ENCODE assay signal across 8 cellular contexts in the genomic region with DNA sequence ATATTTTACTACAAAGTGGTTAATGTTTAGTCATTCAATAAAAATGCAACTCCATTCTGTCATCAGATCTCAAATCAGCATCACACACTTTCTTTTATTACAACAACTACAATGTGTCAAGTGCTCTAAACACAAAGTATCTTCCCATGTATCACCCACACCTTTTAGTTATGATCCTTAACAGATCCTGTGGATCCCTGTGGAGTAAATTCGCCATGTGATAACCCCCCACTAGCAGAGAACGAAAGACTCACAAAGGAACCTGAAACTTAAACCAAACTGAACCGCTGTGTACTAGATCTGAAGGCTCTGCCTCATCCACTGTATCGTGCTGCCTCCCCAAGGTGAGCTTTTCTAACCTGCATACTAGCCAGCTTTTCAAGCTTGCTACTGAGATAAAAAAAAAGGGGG. TPM values are rescaled to one million over a fixed set of nuclear protein-coding genes. Genes with fewer than 3 reads are reported as not detected.
DNase-seq lines count a peak whose midpoint lies in the region; ATAC-seq, FAIRE-seq and TF ChIP-seq lines count a peak whose summit lies in the region.

No MANE protein-coding gene starts in this region.

- peaks cover 58% of the 10 kb centered on the region for H3K79me2 ChIP-seq in endothelial cell of umbilical vein (ENCODE audit: control insufficient read depth, insufficient read depth, low read length)

- ATAC-seq in esophagus mucosa (no peak), HG02588 (IDR thresholded peaks at IDR 0.05; ENCODE audit: unreplicated experiment) (no peak)

- H3K4me3 ChIP-seq in MG63: peak overlapping the region; percentile 89; the same call in 1 of the 2 replicates
- peak overlapping the region; percentile 94 for H3K4me3 ChIP-seq in WERI-Rb-1 (ENCODE audit: low read depth, low read length)
- H3K4me3 ChIP-seq in endothelial cell of umbilical vein (replicated peaks in 1 of 3; ENCODE audit: insufficient read depth in 1 of 3, low read depth in 1 of 3, low read length in 3 of 3): peak overlapping the region; percentile 21 to 84 (median 71)
- peak overlapping the region; percentile 68 for H3K4me3 ChIP-seq in neuron (ENCODE audit: low read length)

- dilution Hi-C loops in endothelial cell of umbilical vein (cut with MboI; ENCODE audit: extremely low pct_ligation_motif_present, low sequenced_read_pairs): no loop called here

- H3K9me3 ChIP-seq in MG63: no peaks in the 10 kb centered on the region
- H3K9me3 ChIP-seq in WERI-Rb-1 (ENCODE audit: severe bottlenecking): no peaks in the 10 kb centered on the region
- no peaks in the 10 kb centered on the region for H3K9me3 ChIP-seq in endothelial cell of umbilical vein (replicated peaks; ENCODE audit: control insufficient read depth, insufficient read depth, low read length)
- H3K9me3 ChIP-seq in neuron (ENCODE audit: low read length): no peaks in the 10 kb centered on the region

- peak; percentile 34 for DNase-seq in D341Med (ENCODE audit: low spot score)
- peak; percentile 38 for DNase-seq in GM19240 (ENCODE audit: insufficient read length, low spot score)
- DNase-seq in MG63: no peak
- DNase-seq in WERI-Rb-1: peak; percentile 41
- peak; percentile 51 for DNase-seq in endothelial cell of umbilical vein (ENCODE audit: low read depth, low spot score)

- H3K27ac ChIP-seq in WERI-Rb-1 (no peak overlapping the region), endothelial cell of umbilical vein (ENCODE audit: insufficient read depth, low read depth, low read length) (peak overlapping the region; percentile 91)

- intact Hi-C loops in endothelial cell of umbilical vein (cut with micrococcal nuclease): loop anchor here (5.0 to 10.0 kb wide), 5 partner anchors 108 to 1359 kb away; no protein-coding TSS in a partner anchor

- H3K27me3 ChIP-seq in MG63 (no peaks in the 10 kb centered on the region), WERI-Rb-1 (ENCODE audit: insufficient read depth, low read depth, severe bottlenecking) (no peaks in the 10 kb centered on the region), endothelial cell of umbilical vein (ENCODE audit: control insufficient read depth in 2 of 2, insufficient read depth in 2 of 2, low read length in 2 of 2) (no peaks in the 10 kb centered on the region), neuron (ENCODE audit: insufficient read depth, low read length) (no peaks in the 10 kb centered on the region)

- no peak for FAIRE-seq in endothelial cell of umbilical vein (lab: Jason Lieb, UNC)

- H2AFZ ChIP-seq in endothelial cell of umbilical vein (ENCODE audit: low read depth, low read length): no peak overlapping the region
- H2AFZ ChIP-seq in neuron (ENCODE audit: low read depth, low read length): peak overlapping the region; percentile 5

- H3K4me2 ChIP-seq in endothelial cell of umbilical vein (ENCODE audit: insufficient read depth, low read length): peak overlapping the region; percentile 94

- CTCF ChIA-PET in endothelial cell of umbilical vein (lab: Charles Lee): interaction anchor here (0.6 to 2.1 kb wide), 4 partner anchors 43 to 964 kb away, joined by 3 to 18 read pairs (median 4); no protein-coding TSS in a partner anchor

- H3K9ac ChIP-seq in endothelial cell of umbilical vein (replicated peaks; ENCODE audit: extremely low read depth, insufficient read depth, low read length): peak overlapping the region; percentile 74

- BruUV-seq in endothelial cell of umbilical vein (replicated peaks; lab: Mats Ljungman, UMichigan): no TSS peak

- no peaks in the 10 kb centered on the region for H3K9me1 ChIP-seq in endothelial cell of umbilical vein (replicated peaks; ENCODE audit: control insufficient read depth, extremely low read depth, insufficient read depth, low read length)

- no peaks in the 10 kb centered on the region for H4K20me1 ChIP-seq in endothelial cell of umbilical vein (replicated peaks; ENCODE audit: control insufficient read depth, extremely low read depth, insufficient read depth, low read length)

- H3K4me1 ChIP-seq in endothelial cell of umbilical vein (ENCODE audit: control insufficient read depth, extremely low read depth, insufficient read depth, low read length): peaks cover 27% of the 10 kb centered on the region
- peaks cover 23% of the 10 kb centered on the region for H3K4me1 ChIP-seq in neuron (ENCODE audit: insufficient read depth, low read length)

- H3K36me3 ChIP-seq in MG63: no peaks in the 10 kb centered on the region
- H3K36me3 ChIP-seq in WERI-Rb-1: no peaks in the 10 kb centered on the region
- H3K36me3 ChIP-seq in endothelial cell of umbilical vein (ENCODE audit: control insufficient read depth in 2 of 2, extremely low read depth in 1 of 2, insufficient read depth in 2 of 2, low read length in 2 of 2): no peaks in the 10 kb centered on the region
- H3K36me3 ChIP-seq in neuron (ENCODE audit: insufficient read depth, low read length): no peaks in the 10 kb centered on the region

- POLR2A ChIA-PET in endothelial cell of umbilical vein (lab: Charles Lee): no interaction called here

- TF ChIP-seq CTCF in WERI-Rb-1 (IDR thresholded peaks at IDR 0.05; ENCODE audit: low read depth, low read length): peak; percentile 18; the same call in 1 of the 2 replicates
- TF ChIP-seq CTCF in endothelial cell of umbilical vein (IDR thresholded peaks at IDR 0.05; ENCODE audit: extremely low read depth in 1 of 2, insufficient read depth in 1 of 2, low read depth in 1 of 2, low read length in 2 of 2): no peak

- TF ChIP-seq POLR2A in endothelial cell of umbilical vein (IDR thresholded peaks at IDR 0.05; ENCODE audit: low read depth, low read length): no peak

TF ChIP-seq in endothelial cell of umbilical vein, 7 proteins besides CTCF, POLR2A, EP300 and RAD21:
- TF ChIP-seq, protein P1, sequence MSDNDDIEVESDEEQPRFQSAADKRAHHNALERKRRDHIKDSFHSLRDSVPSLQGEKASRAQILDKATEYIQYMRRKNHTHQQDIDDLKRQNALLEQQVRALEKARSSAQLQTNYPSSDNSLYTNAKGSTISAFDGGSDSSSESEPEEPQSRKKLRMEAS (IDR thresholded peaks at IDR 0.05; ENCODE audit: insufficient read depth, insufficient read length): no peak
- TF ChIP-seq FOS (IDR thresholded peaks at IDR 0.05; ENCODE audit: borderline replicate concordance, insufficient read depth, low read length) (no peak), JUN (IDR thresholded peaks at IDR 0.05; ENCODE audit: borderline replicate concordance, insufficient read depth, insufficient read length, low read depth) (no peak), POLR2AphosphoS5 (IDR thresholded peaks at IDR 0.05; ENCODE audit: insufficient read depth, low read depth, low read length) (no peak), MYC (IDR thresholded peaks at IDR 0.05; ENCODE audit: low read depth, low read length) (no peak), GATA2 (IDR thresholded peaks at IDR 0.05; ENCODE audit: insufficient read depth, insufficient read length, low read depth, low read length) (no peak), EZH2 (IDR thresholded peaks at IDR 0.05; ENCODE audit: borderline replicate concordance, low read depth, low read length, severe bottlenecking) (no peak)
TF ChIP-seq in endothelial cell of umbilical vein: peak in this region for 0.

RNA-seq across cellular contexts. Expression of a gene that starts 1.8 kb away (rescaled TPM):
- 13.3 and 22.2 TPM in 2 replicates for total RNA-seq in MG63 (2014; rRNA removed; shearing (Covaris generic); ENCODE audit: low replicate concordance)
- 53.1 and 60.7 TPM in 2 replicates for total RNA-seq in endothelial cell of umbilical vein
- 23.9 and 30.9 TPM in 2 replicates for polyA plus RNA-seq in endothelial cell of umbilical vein
- 23.7 and 23.8 TPM in 2 replicates for polyA plus RNA-seq in endothelial cell of umbilical vein (2011; cell fraction: cytosol; rRNA removed)
- polyA plus RNA-seq in endothelial cell of umbilical vein (2011; cell fraction: nucleus; rRNA removed): 20.5 and 30.7 TPM in 2 replicates
- 42.5 and 56.7 TPM in 2 replicates for polyA plus RNA-seq in endothelial cell of umbilical vein (2012)
- polyA minus RNA-seq in endothelial cell of umbilical vein: 47.5 and 54.2 TPM in 2 replicates
- polyA minus RNA-seq in endothelial cell of umbilical vein (2011; cell fraction: cytosol; rRNA and poly(A)+ RNA removed): 20.3 TPM
- 33.5 and 50.9 TPM in 2 replicates for polyA minus RNA-seq in endothelial cell of umbilical vein (2011; cell fraction: nucleus; rRNA and poly(A)+ RNA removed)
- total RNA-seq in esophagus mucosa: 10.4 TPM
